Comparison of ENCODE assay signal across 10 cellular contexts in genomic region chr5:149455889-149456409, GRCh38.
DNase-seq lines count a peak whose midpoint lies in the region; ATAC-seq and TF ChIP-seq lines count a peak whose summit lies in the region.
"Had no signal": no experiment of that assay in that cellular context is flagged by ENCODE, and none has a peak within 500 bp of the region (broad histone marks: within the 10 kb centered on the region; RNA-seq: fewer than 3 reads in every experiment).

No MANE protein-coding gene starts in this region.

- H3K36me3 Mint-ChIP-seq in activated CD4-positive, alpha-beta T cell treated with anti-CD3 and anti-CD28 coated beads, Interleukin-2, amount 10 ng/mL, durations not matched to agents 7 days and 5 days (ENCODE audit: low read depth) = no peaks in the 10 kb centered on the region
- H3K36me3 Mint-ChIP-seq: activated CD8-positive, alpha-beta memory T cell treated with anti-CD3 and anti-CD28 coated beads, Interleukin-2, amount 10 ng/mL, durations not matched to agents 7 days and 5 days had no signal

- peak; percentile 93 for DNase-seq in HT1080 (ENCODE audit: low read depth)
- DNase-seq in ascending aorta (ENCODE audit: low spot score in 2 of 2) = no peak
- DNase-seq in iris pigment epithelial cell (ENCODE audit: low read depth) = peak; percentile 82
- no peak for DNase-seq in NCI-H1105 treated with DMSO at 0.1 percent for 48 hours (lab: John Stamatoyannopoulos, UW)
- DNase-seq in activated CD4-positive, alpha-beta T cell treated with anti-CD3 and anti-CD28 coated beads, Interleukin-2, amount 10 ng/mL, durations not matched to agents 7 days and 5 days = no peak
- DNase-seq in iPS-NIHi11 (ENCODE audit: low spot score) = no peak
- DNase-seq: activated CD8-positive, alpha-beta memory T cell treated with anti-CD3 and anti-CD28 coated beads, Interleukin-2, amount 10 ng/mL, durations not matched to agents 7 days and 5 days; NCI-H69 had no signal

- no peak overlapping the region for H3K4me3 ChIP-seq in ascending aorta
- no peak overlapping the region for H3K4me3 ChIP-seq in subcutaneous abdominal adipose tissue (ENCODE audit: low read depth in 1 of 5, low read length in 5 of 5)

- H3K4me3 Mint-ChIP-seq in activated CD4-positive, alpha-beta T cell treated with anti-CD3 and anti-CD28 coated beads, Interleukin-2, amount 10 ng/mL, durations not matched to agents 7 days and 5 days = no peak overlapping the region
- H3K4me3 Mint-ChIP-seq: activated CD8-positive, alpha-beta memory T cell treated with anti-CD3 and anti-CD28 coated beads, Interleukin-2, amount 10 ng/mL, durations not matched to agents 7 days and 5 days had no signal

- CTCF ChIA-PET in activated CD4-positive, alpha-beta T cell treated with anti-CD3 and anti-CD28 coated beads, Interleukin-2, amount 10 ng/mL, durations not matched to agents 7 days and 5 days (lab: Charles Lee) = interaction anchor here (1.1 to 2.2 kb wide), 6 partner anchors 10 to 59 kb away, joined by 3 to 5 read pairs (median 4); no protein-coding TSS in a partner anchor

- intact Hi-C loops in ascending aorta (cut with DNase I) = no loop called here

- H3K9me3 ChIP-seq in ascending aorta = no peaks in the 10 kb centered on the region
- no peaks in the 10 kb centered on the region for H3K9me3 ChIP-seq in subcutaneous abdominal adipose tissue (ENCODE audit: control insufficient read depth in 5 of 5, low read length in 5 of 5)

- no peak for TF ChIP-seq CTCF in ascending aorta (IDR thresholded peaks at IDR 0.05)

- no peaks in the 10 kb centered on the region for H3K9me3 Mint-ChIP-seq in activated CD4-positive, alpha-beta T cell treated with anti-CD3 and anti-CD28 coated beads, Interleukin-2, amount 10 ng/mL, durations not matched to agents 7 days and 5 days

- no peak overlapping the region for H3K9ac ChIP-seq in subcutaneous abdominal adipose tissue (ENCODE audit: low read length in 5 of 5)

- POLR2A ChIA-PET in activated CD4-positive, alpha-beta T cell treated with anti-CD3 and anti-CD28 coated beads, Interleukin-2, amount 10 ng/mL, durations not matched to agents 7 days and 5 days (lab: Charles Lee) = no interaction called here

- H3K27me3 Mint-ChIP-seq in activated CD4-positive, alpha-beta T cell treated with anti-CD3 and anti-CD28 coated beads, Interleukin-2, amount 10 ng/mL, durations not matched to agents 7 days and 5 days = no peaks in the 10 kb centered on the region
- H3K27me3 Mint-ChIP-seq: activated CD8-positive, alpha-beta memory T cell treated with anti-CD3 and anti-CD28 coated beads, Interleukin-2, amount 10 ng/mL, durations not matched to agents 7 days and 5 days had no signal

- H3K27me3 ChIP-seq in ascending aorta (no peaks in the 10 kb centered on the region), subcutaneous abdominal adipose tissue (ENCODE audit: control insufficient read depth in 5 of 5, insufficient read depth in 4 of 5, low read length in 5 of 5) (no peaks in the 10 kb centered on the region)

- H3K4me1 ChIP-seq in ascending aorta = peaks cover 11 to 48% of the 10 kb centered on the region in 2 donors
- H3K4me1 ChIP-seq in subcutaneous abdominal adipose tissue (ENCODE audit: control insufficient read depth in 5 of 5, insufficient read depth in 5 of 5, low read length in 5 of 5) = peaks cover 13 to 49% (median 43%) of the 10 kb centered on the region in 5 donors

- H3K27ac ChIP-seq in ascending aorta = peak overlapping the region; percentile 74 to 88
- H3K27ac ChIP-seq in subcutaneous abdominal adipose tissue (ENCODE audit: low read depth, low read length) = peak overlapping the region; percentile 54

- no peak overlapping the region for H3K27ac Mint-ChIP-seq in activated CD4-positive, alpha-beta T cell treated with anti-CD3 and anti-CD28 coated beads, Interleukin-2, amount 10 ng/mL, durations not matched to agents 7 days and 5 days
- H3K27ac Mint-ChIP-seq: activated CD8-positive, alpha-beta memory T cell treated with anti-CD3 and anti-CD28 coated beads, Interleukin-2, amount 10 ng/mL, durations not matched to agents 7 days and 5 days had no signal

- no peak for ATAC-seq in HG03354 (IDR thresholded peaks at IDR 0.05; ENCODE audit: poor library complexity, severe bottlenecking, unreplicated experiment)
- ATAC-seq: activated CD8-positive, alpha-beta memory T cell treated with anti-CD3 and anti-CD28 coated beads, Interleukin-2, amount 10 ng/mL, durations not matched to agents 7 days and 5 days had no signal

- H3K36me3 ChIP-seq in ascending aorta = no peaks in the 10 kb centered on the region
- no peaks in the 10 kb centered on the region for H3K36me3 ChIP-seq in subcutaneous abdominal adipose tissue (ENCODE audit: control insufficient read depth in 5 of 5, insufficient read depth in 5 of 5, low read length in 5 of 5)

- peaks cover 4% of the 10 kb centered on the region for H3K4me1 Mint-ChIP-seq in activated CD4-positive, alpha-beta T cell treated with anti-CD3 and anti-CD28 coated beads, Interleukin-2, amount 10 ng/mL, durations not matched to agents 7 days and 5 days

Comparison
In these comparisons a context has a peak if more than half of its experiments do, and no peak if none do; other contexts are left out.
1. DNase-seq: peak in HT1080 (single experiment) and iris pigment epithelial cell (single experiment); none in ascending aorta (0 of 2), NCI-H1105 treated with DMSO at 0.1 percent for 48 hours (single experiment), activated CD4-positive, alpha-beta T cell treated with anti-CD3 and anti-CD28 coated beads, Interleukin-2, amount 10 ng/mL, durations not matched to agents 7 days and 5 days (single experiment) and iPS-NIHi11 (single experiment).